In the genomic region with DNA sequence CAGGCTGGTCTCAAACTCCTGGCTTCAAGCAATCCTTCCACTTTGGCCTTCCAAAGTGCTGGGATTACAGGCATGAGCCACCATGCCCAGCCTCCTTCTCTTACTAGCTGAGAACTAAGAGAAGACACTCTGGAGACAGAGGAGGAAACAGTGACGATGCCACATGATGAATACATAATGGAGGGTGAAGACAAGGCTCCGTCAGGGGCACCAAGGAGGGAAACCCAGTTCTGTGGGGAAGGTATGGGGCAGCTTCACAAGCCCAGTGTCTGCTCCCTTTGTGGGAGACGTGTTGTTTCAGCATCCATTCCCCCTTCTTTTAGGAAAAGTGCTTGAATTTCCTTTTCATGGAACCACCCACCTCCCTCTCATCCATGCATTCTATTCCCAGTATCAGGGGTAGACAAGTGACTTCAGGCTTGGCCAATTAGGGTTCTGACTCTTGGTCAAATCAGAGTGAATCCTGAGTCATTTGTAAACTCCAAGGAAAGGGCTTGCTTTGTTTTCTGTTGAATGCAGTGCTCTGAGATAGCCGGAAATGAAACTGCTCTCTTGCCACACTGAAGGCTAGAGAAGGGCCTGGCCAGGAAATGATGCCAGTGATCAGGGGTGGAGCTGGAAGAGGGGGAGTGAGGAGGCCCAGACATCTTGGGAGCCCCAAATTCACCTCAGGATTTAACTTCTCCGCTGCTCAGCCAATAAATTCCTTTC, we compare ENCODE assay signal across 8 cellular contexts. TPM values are rescaled to one million over a fixed set of nuclear protein-coding genes. Genes with fewer than 3 reads are reported as not detected.
DNase-seq lines count a peak whose midpoint lies in the region; ATAC-seq and TF ChIP-seq lines count a peak whose summit lies in the region.

No MANE protein-coding gene starts in this region.

- ATAC-seq in GM18519 (IDR thresholded peaks at IDR 0.05; ENCODE audit: low FRiP score, unreplicated experiment) (peak; percentile 67), HG02870 (IDR thresholded peaks at IDR 0.05; ENCODE audit: unreplicated experiment) (peak; percentile 78), PC-3 (peak; percentile 88), left cardiac atrium (peak; percentile 62 to 77)

- H3K4me1 ChIP-seq in PC-3 (ENCODE audit: insufficient read depth, low read length) = peaks cover 8% of the 10 kb centered on the region; the same call in 1 of the 2 replicates

- intact Hi-C loops in PC-3 (cut with micrococcal nuclease) (no loop called here), left cardiac atrium (cut with DNase I) (no loop called here)

- H3K27me3 ChIP-seq in PC-3 (ENCODE audit: low read length) = no peaks in the 10 kb centered on the region

- CTCF ChIA-PET in PC-3 (lab: Charles Lee) = no interaction called here
- CTCF ChIA-PET in activated naive CD4-positive, alpha-beta T cell treated with anti-CD3 and anti-CD28 coated beads, Interleukin-2, amount 10 ng/mL, durations not matched to agents 7 days and 5 days (lab: Charles Lee) = interaction anchor here (0.9 to 1.9 kb wide), 6 partner anchors 14 to 67 kb away, joined by 3 to 6 read pairs (median 4); partner anchors contain the start of gene STARD7

- H3K27ac Mint-ChIP-seq in activated naive CD4-positive, alpha-beta T cell treated with anti-CD3 and anti-CD28 coated beads, Interleukin-2, amount 10 ng/mL, durations not matched to agents 7 days and 5 days = peak overlapping the region; percentile 97

- no peak for TF ChIP-seq CTCF in PC-3 (conservative IDR thresholded peaks at IDR 0.05; ENCODE audit: low read depth, low read length)

- H3K9me3 ChIP-seq in PC-3 (ENCODE audit: low read length) = no peaks in the 10 kb centered on the region

- peaks cover 5% of the 10 kb centered on the region for H3K9me3 Mint-ChIP-seq in activated naive CD4-positive, alpha-beta T cell treated with anti-CD3 and anti-CD28 coated beads, Interleukin-2, amount 10 ng/mL, durations not matched to agents 7 days and 5 days

- peak overlapping the region; percentile 41 for H3K4me3 Mint-ChIP-seq in activated naive CD4-positive, alpha-beta T cell treated with anti-CD3 and anti-CD28 coated beads, Interleukin-2, amount 10 ng/mL, durations not matched to agents 7 days and 5 days

- H3K9me2 ChIP-seq in PC-3 (replicated peaks; ENCODE audit: low read length) = no peaks in the 10 kb centered on the region

- H3K9ac ChIP-seq in PC-3 (ENCODE audit: low read length) = no peak overlapping the region

- H3K4me3 ChIP-seq in PC-3 (ENCODE audit: low read length) = no peak overlapping the region

- H3K4me2 ChIP-seq in PC-3 (ENCODE audit: low read length) = no peak overlapping the region

- H3K4me1 Mint-ChIP-seq in activated naive CD4-positive, alpha-beta T cell treated with anti-CD3 and anti-CD28 coated beads, Interleukin-2, amount 10 ng/mL, durations not matched to agents 7 days and 5 days = peaks cover 60% of the 10 kb centered on the region

- peak overlapping the region; percentile 41 for H3K27ac ChIP-seq in PC-3 (ENCODE audit: low read length)

- H3K79me2 ChIP-seq in PC-3 (ENCODE audit: low read length) = no peaks in the 10 kb centered on the region

- no peaks in the 10 kb centered on the region for H3F3A ChIP-seq in PC-3 (ENCODE audit: low read length, unreplicated experiment)

- H2AFZ ChIP-seq in PC-3 (ENCODE audit: low read length) = no peak overlapping the region

- POLR2A ChIA-PET in PC-3 (lab: Charles Lee; ENCODE audit: unreplicated experiment) = no interaction called here

- DNase-seq in PC-3 = peak; percentile 67
- peak; percentile 79 for DNase-seq in activated naive CD4-positive, alpha-beta T cell treated with anti-CD3 and anti-CD28 coated beads, Interleukin-2, amount 10 ng/mL, durations not matched to agents 7 days and 5 days
- DNase-seq in left cardiac atrium = no peak
- peak; percentile 18 for DNase-seq in stimulated activated CD8-positive, alpha-beta memory T cell treated with anti-CD3 and anti-CD28 coated beads, Interleukin-12 subunit alpha, Interleukin-12 subunit beta, amount 100 ng/mL, for 1 hour (ENCODE audit: low read depth)
- no peak for DNase-seq in DMS79 (lab: John Stamatoyannopoulos, UW)
- DNase-seq in ureter (ENCODE audit: low spot score) = no peak

- H3K27me3 Mint-ChIP-seq in activated naive CD4-positive, alpha-beta T cell treated with anti-CD3 and anti-CD28 coated beads, Interleukin-2, amount 10 ng/mL, durations not matched to agents 7 days and 5 days = no peaks in the 10 kb centered on the region

- H4K20me1 ChIP-seq in PC-3 (ENCODE audit: low read length) = no peaks in the 10 kb centered on the region

- H3K36me3 Mint-ChIP-seq in activated naive CD4-positive, alpha-beta T cell treated with anti-CD3 and anti-CD28 coated beads, Interleukin-2, amount 10 ng/mL, durations not matched to agents 7 days and 5 days = peaks cover 31% of the 10 kb centered on the region

- H3K36me3 ChIP-seq in PC-3 (ENCODE audit: low read depth, low read length) = no peaks in the 10 kb centered on the region

- no TSS peak for BruUV-seq in PC-3 (replicated peaks; lab: Mats Ljungman, UMichigan)

RNA-seq across cellular contexts. Expression of gene TMEM127, which starts 23.7 kb away (rescaled TPM):
- total RNA-seq in PC-3 (2014; rRNA removed) (31.9 and 33.9 TPM in 2 replicates), left cardiac atrium (10 to 100 TPM; 64.4 to 86.6 TPM), ureter (52.6 TPM)

RNA-seq across cellular contexts. Expression of gene CIAO1, which starts 24.0 kb away (rescaled TPM):
- total RNA-seq in PC-3 (2014; rRNA removed) (124 and 130 TPM in 2 replicates), left cardiac atrium (10 to 100 TPM; 50.0 to 52.7 TPM), ureter (79.4 TPM)

RNA-seq across cellular contexts. Expression of gene STARD7, which starts 33.4 kb away (rescaled TPM):
- total RNA-seq in PC-3 (2014; rRNA removed) (164 and 169 TPM in 2 replicates), left cardiac atrium (100 to 1,000 TPM; 135 to 185 TPM), ureter (95.0 TPM)

Comparison
In these comparisons a context has a peak if more than half of its experiments do, and no peak if none do; other contexts are left out.
1. DNase-seq: peak in PC-3 (single experiment), activated naive CD4-positive, alpha-beta T cell treated with anti-CD3 and anti-CD28 coated beads, Interleukin-2, amount 10 ng/mL, durations not matched to agents 7 days and 5 days (single experiment) and stimulated activated CD8-positive, alpha-beta memory T cell treated with anti-CD3 and anti-CD28 coated beads, Interleukin-12 subunit alpha, Interleukin-12 subunit beta, amount 100 ng/mL, for 1 hour (single experiment); none in left cardiac atrium (single experiment), DMS79 (single experiment) and ureter (single experiment).
2. Peak in every context shown above with its lines, with median percentiles within 50 percentile points of each other: ATAC-seq.